15 cellular contexts compared by ENCODE assay signal in genomic region chr2:177429688-177430325, GRCh38. TPM values are rescaled to one million over a fixed set of nuclear protein-coding genes. Genes with fewer than 3 reads are reported as not detected.
A peak's percentile ranks its signal among the peaks of the same experiment; 100 is the strongest.
DNase-seq lines count a peak whose midpoint lies in the region; ATAC-seq, FAIRE-seq and TF ChIP-seq lines count a peak whose summit lies in the region.
"Had no signal": no experiment of that assay in that cellular context is flagged by ENCODE, and none has a peak within 500 bp of the region (broad histone marks: within the 10 kb centered on the region; RNA-seq: fewer than 3 reads in every experiment).

No MANE protein-coding gene starts in this region.

- H2AFZ ChIP-seq in trophoblast cell (ENCODE audit: insufficient read depth, low read length, poor library complexity) = no peak overlapping the region
- H2AFZ ChIP-seq: parathyroid adenoma, PC-9 had no signal

- peak overlapping the region; percentile 33 for H3K18ac ChIP-seq in trophoblast cell (ENCODE audit: low read length)

- peak; percentile 87 for DNase-seq in ELR (ENCODE audit: low read depth)
- DNase-seq in RCC 7860 (ENCODE audit: low spot score) = peak; percentile 88
- peak; percentile 78 for DNase-seq in epithelial cell of proximal tubule (ENCODE audit: low read depth)
- no peak for DNase-seq in trophoblast cell
- DNase-seq in activated naive CD4-positive, alpha-beta T cell treated with anti-CD3 and anti-CD28 coated beads, Interleukin-2, amount 50 U/mL, for 16 hours = no peak
- no peak for DNase-seq in UCSD-AML1 (lab: John Stamatoyannopoulos, UW; ENCODE audit: unreplicated experiment)
- no peak for DNase-seq in pons (ENCODE audit: low spot score)
- DNase-seq: activated T-cell treated with anti-CD3 and anti-CD28 coated beads, Interleukin-2, amount 50 U/mL, for 4 hours; gastrocnemius medialis; left ventricle myocardium superior; NCI-H2081 treated with DMSO at 0.1 percent for 48 hours; PC-9 had no signal

- WGBS in trophoblast cell (ENCODE audit: extremely low coverage, insufficient coverage, insufficient read length) = no CpG with 5 or more reads among the region's 2 CpGs

- H2BK12ac ChIP-seq in trophoblast cell (ENCODE audit: low read length) = no peak overlapping the region

- H3K4me2 ChIP-seq in trophoblast cell (ENCODE audit: low read length) = no peak overlapping the region
- H3K4me2 ChIP-seq: PC-9 had no signal

- H3K14ac ChIP-seq in trophoblast cell (ENCODE audit: low read length) = no peak overlapping the region

- peak overlapping the region; percentile 9 for H3K4ac ChIP-seq in trophoblast cell (ENCODE audit: low read depth, low read length)

- H3K27ac ChIP-seq in trophoblast cell (ENCODE audit: low read depth, low read length) = no peak overlapping the region
- H3K27ac ChIP-seq: gastrocnemius medialis, parathyroid adenoma, PC-9 had no signal

- no peaks in the 10 kb centered on the region for H3K27me3 ChIP-seq in trophoblast cell (ENCODE audit: insufficient read depth, low read length)
- H3K27me3 ChIP-seq: gastrocnemius medialis had no signal

- H4K12ac ChIP-seq in trophoblast cell (ENCODE audit: low read depth, low read length) = no peak overlapping the region

- no peak overlapping the region for H2BK5ac ChIP-seq in trophoblast cell (ENCODE audit: low read depth, low read length, poor library complexity)

- H3K36me3 ChIP-seq in trophoblast cell (ENCODE audit: control insufficient read depth in 1 of 2, insufficient read depth in 2 of 2, low read length in 2 of 2) = peaks cover 3 to 6% of the 10 kb centered on the region in 2 experiments
- H3K36me3 ChIP-seq: gastrocnemius medialis had no signal

- ATAC-seq in GM18870 (IDR thresholded peaks at IDR 0.05; ENCODE audit: unreplicated experiment) = no peak
- ATAC-seq: activated T-cell treated with anti-CD3 and anti-CD28 coated beads, Interleukin-2, amount 50 U/mL, for 4 hours; gastrocnemius medialis; left ventricle myocardium superior had no signal

- no peak for TF ChIP-seq CTCF in epithelial cell of proximal tubule (conservative IDR thresholded peaks at IDR 0.05; ENCODE audit: low read depth, low read length)

- no peaks in the 10 kb centered on the region for H3K4me1 ChIP-seq in trophoblast cell (ENCODE audit: control insufficient read depth in 1 of 2, insufficient read depth in 2 of 2, low read length in 2 of 2)
- H3K4me1 ChIP-seq: parathyroid adenoma had no signal

- H4K8ac ChIP-seq in trophoblast cell (ENCODE audit: low read depth, low read length) = no peak overlapping the region

- peak; percentile 89 for FAIRE-seq in RCC 7860 (lab: Jason Lieb, UNC)
- FAIRE-seq: GM18507 had no signal

- H3K79me2 ChIP-seq in trophoblast cell (ENCODE audit: control insufficient read depth, insufficient read depth, low read length, poor library complexity) = peaks cover 2% of the 10 kb centered on the region

- no peak overlapping the region for H2AK5ac ChIP-seq in trophoblast cell (ENCODE audit: low read length)

- no peak overlapping the region for H2BK120ac ChIP-seq in trophoblast cell (ENCODE audit: insufficient read depth, low read length, poor library complexity)

- no peak overlapping the region for H3K23ac ChIP-seq in trophoblast cell (ENCODE audit: low read length)

- H3K79me1 ChIP-seq in trophoblast cell (ENCODE audit: low read length) = no peaks in the 10 kb centered on the region

- no peak overlapping the region for H3K9ac ChIP-seq in trophoblast cell (ENCODE audit: low read length)
- H3K9ac ChIP-seq: parathyroid adenoma had no signal

- H4K91ac ChIP-seq in trophoblast cell (ENCODE audit: low read depth, low read length) = no peak overlapping the region

- H3K4me3 ChIP-seq in epithelial cell of proximal tubule (ENCODE audit: low read depth, low read length) = no peak overlapping the region
- H3K4me3 ChIP-seq in trophoblast cell (ENCODE audit: low read depth, low read length) = no peak overlapping the region
- H3K4me3 ChIP-seq: gastrocnemius medialis, PC-9 had no signal

- H3K9me3 ChIP-seq in trophoblast cell (ENCODE audit: insufficient read depth, low read depth, low read length) = peaks cover 5% of the 10 kb centered on the region

RNA-seq across cellular contexts. Expression of gene AGPS, which starts 37.2 kb away (rescaled TPM):
- total RNA-seq in epithelial cell of proximal tubule = 36.8 and 38.7 TPM in 2 replicates
- polyA plus RNA-seq in trophoblast cell (2013) = 22.4 and 25.8 TPM in 2 replicates

Comparison
In these comparisons a context has a peak if more than half of its experiments do, and no peak if none do; other contexts are left out.
1. DNase-seq: peak in ELR (single experiment), RCC 7860 (single experiment) and epithelial cell of proximal tubule (single experiment); none in trophoblast cell (0 of 2), activated naive CD4-positive, alpha-beta T cell treated with anti-CD3 and anti-CD28 coated beads, Interleukin-2, amount 50 U/mL, for 16 hours (single experiment), UCSD-AML1 (single experiment) and pons (single experiment).